8 cellular contexts compared by ENCODE assay signal in the genomic region with DNA sequence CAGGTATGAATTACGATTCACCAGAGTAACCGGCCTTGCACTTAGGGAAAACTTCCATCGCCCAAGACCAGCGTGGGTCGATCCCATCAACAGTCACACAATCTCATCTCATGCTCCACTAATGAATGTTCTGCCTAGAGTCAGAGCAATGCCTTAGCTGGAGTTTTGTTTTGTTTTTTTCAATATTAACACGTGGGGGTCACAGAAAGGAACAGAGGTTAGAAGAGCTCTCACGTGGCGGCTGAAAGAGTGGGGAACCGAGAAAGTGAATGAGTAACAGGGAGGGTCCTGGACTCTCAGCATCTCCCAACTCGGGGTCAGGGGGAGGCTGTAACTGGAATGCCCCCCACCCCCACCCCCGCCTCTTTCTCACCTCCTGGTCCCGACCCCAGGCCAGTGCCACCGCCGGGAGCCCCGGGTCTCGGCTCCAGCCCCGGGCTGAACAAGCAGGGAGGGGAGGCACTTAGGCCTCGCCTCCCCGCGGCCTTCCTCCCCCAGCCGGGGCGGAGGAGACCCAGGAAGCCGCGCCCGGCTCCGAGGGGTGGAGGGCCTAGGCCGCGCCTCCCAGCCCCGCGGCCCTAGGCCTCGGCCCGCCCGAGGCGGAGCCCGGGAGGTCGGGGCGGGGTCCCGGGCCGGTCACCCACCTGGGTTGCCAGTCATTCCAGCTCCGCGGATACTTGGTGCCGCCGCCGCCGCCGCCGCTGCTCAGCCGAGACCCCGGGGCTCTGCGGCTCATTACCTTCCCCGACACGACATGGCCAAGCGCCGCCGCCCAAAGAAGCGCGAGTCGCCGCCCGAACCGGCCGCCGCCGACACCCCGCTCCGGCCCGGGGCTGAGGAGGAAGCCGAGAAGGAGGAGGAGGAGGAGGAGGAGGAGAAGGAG. TPM values are rescaled to one million over a fixed set of nuclear protein-coding genes. Genes with fewer than 3 reads are reported as not detected.
A peak's percentile ranks its signal among the peaks of the same experiment; 100 is the strongest.
DNase-seq lines count a peak whose midpoint lies in the region; ATAC-seq and TF ChIP-seq lines count a peak whose summit lies in the region.
"Not testable (repeated sequence)": the region's sequence is repeated elsewhere in the genome, so short reads cannot be mapped to it uniquely, and the experiment has no call there.

No MANE protein-coding gene starts in this region.

- H3K4me3 ChIP-seq in GM12865 (ENCODE audit: low read depth, low read length) = peak overlapping the region; percentile 82
- H3K4me3 ChIP-seq in MM.1S (ENCODE audit: low read length) = peak overlapping the region; percentile 72
- H3K4me3 ChIP-seq in adrenal gland = peak overlapping the region; percentile 28 to 92 (median 74)
- peak overlapping the region; percentile 61 to 95 (median 81) for H3K4me3 ChIP-seq in heart right ventricle
- H3K4me3 ChIP-seq in parathyroid adenoma (ENCODE audit: low read depth, low read length) = peak overlapping the region; percentile 63
- peak overlapping the region; percentile 78 to 87 for H3K4me3 ChIP-seq in stomach smooth muscle (ENCODE audit: low read length in 2 of 2)

- H3K4me1 ChIP-seq in MM.1S (ENCODE audit: low read length); parathyroid adenoma; stomach smooth muscle (ENCODE audit: control insufficient read depth, insufficient read depth, low read length): not testable (repeated sequence)
- H3K4me1 ChIP-seq in adrenal gland (replicated peaks in 1 of 2) (peaks cover 0 to 16% of the 10 kb centered on the region in 2 donors), heart right ventricle (peaks cover 0 to 46% (median 9%) of the 10 kb centered on the region in 9 donors)

- not testable (repeated sequence) for TF ChIP-seq CTCF in GM12865 (IDR thresholded peaks at IDR 0.05; ENCODE audit: insufficient read depth, low read depth, low read length, missing control alignments); MM.1S (IDR thresholded peaks at IDR 0.05; ENCODE audit: low read length); adrenal gland (IDR thresholded peaks at IDR 0.05); heart right ventricle (IDR thresholded peaks at IDR 0.05); parathyroid adenoma (IDR thresholded peaks at IDR 0.05)

- not testable (repeated sequence) for H3F3A ChIP-seq in MM.1S (ENCODE audit: insufficient read depth, low read length)

- 0 to 1% (median 0%) methylated on average over 10 to 61 of the region's 68 CpGs for WGBS in adrenal gland, 4 donors
- 0 to 1% methylated on average over 45 to 66 of the region's 68 CpGs for whole genome bisulfite sequencing in heart right ventricle, 2 donors

- H3K9me3 ChIP-seq in MM.1S (replicated peaks; ENCODE audit: insufficient read depth, low read length); adrenal gland (replicated peaks in 1 of 3); heart right ventricle; parathyroid adenoma (ENCODE audit: control insufficient read depth, low read length); stomach smooth muscle (ENCODE audit: control insufficient read depth in 2 of 2, low read length in 2 of 2): not testable (repeated sequence)

- H3K4me2 ChIP-seq in MM.1S (ENCODE audit: low read depth, low read length) = peak overlapping the region; percentile 51
- peak overlapping the region; percentile 72 for H3K4me2 ChIP-seq in parathyroid adenoma (ENCODE audit: low read length)

- H2AFZ ChIP-seq in MM.1S (ENCODE audit: low read length) = 0 out of 2 replicates have a peak overlapping the region, but pooled peaks have one; percentile 38
- peak overlapping the region; percentile 84 for H2AFZ ChIP-seq in parathyroid adenoma

- DNase-seq in GM12865 (ENCODE audit: low read depth) = peak; percentile 79
- DNase-seq in MM.1S = peak; percentile 56
- DNase-seq in T-helper 9 cell = peak; percentile 44
- peak in 6 of 7 donors; percentile 18 to 50 (median 38) for DNase-seq in adrenal gland
- peak; percentile 10 to 58 for DNase-seq in heart right ventricle

- not testable (repeated sequence) for H3K27me3 ChIP-seq in MM.1S (replicated peaks; ENCODE audit: insufficient read depth, low read length); adrenal gland; heart right ventricle; parathyroid adenoma (ENCODE audit: control insufficient read depth, insufficient read depth, low read length); stomach smooth muscle (ENCODE audit: control insufficient read depth in 1 of 2, insufficient read depth in 2 of 2, low read length in 2 of 2)

- H3K79me2 ChIP-seq in MM.1S (ENCODE audit: low read length) (peaks cover 50% of the 10 kb centered on the region), parathyroid adenoma (peaks cover 23% of the 10 kb centered on the region)

- H3K9me2 ChIP-seq in MM.1S (replicated peaks; ENCODE audit: insufficient read depth, low read length) = not testable (repeated sequence)

- intact Hi-C loops in adrenal gland (cut with DNase I); heart right ventricle (cut with DNase I): not testable (repeated sequence)

- not testable (repeated sequence) for H4K20me1 ChIP-seq in MM.1S (ENCODE audit: insufficient read depth, low read length)

- peak; percentile 46 for ATAC-seq in HG02588 (IDR thresholded peaks at IDR 0.05; ENCODE audit: unreplicated experiment)
- ATAC-seq in heart right ventricle = peak; percentile 51 to 83 (median 70)

- not testable (repeated sequence) for TF ChIP-seq POLR2A in adrenal gland (IDR thresholded peaks at IDR 0.05)

- not testable (repeated sequence) for H3K36me3 ChIP-seq in MM.1S (replicated peaks; ENCODE audit: insufficient read depth, low read length); adrenal gland (replicated peaks in 1 of 2); heart right ventricle; parathyroid adenoma (ENCODE audit: control insufficient read depth, insufficient read depth, low read length); stomach smooth muscle (ENCODE audit: control insufficient read depth in 2 of 2, insufficient read depth in 2 of 2, low read length in 2 of 2)

- peak overlapping the region; percentile 88; the same call in 1 of the 2 replicates for H3K27ac ChIP-seq in MM.1S (ENCODE audit: low read length)
- H3K27ac ChIP-seq in adrenal gland = peak overlapping the region; percentile 89 to 95 (median 91)
- H3K27ac ChIP-seq in heart right ventricle = peak overlapping the region; percentile 76 to 98 (median 93)
- H3K27ac ChIP-seq in parathyroid adenoma = peak overlapping the region; percentile 86
- peak overlapping the region; percentile 64 for H3K27ac ChIP-seq in stomach smooth muscle (ENCODE audit: low read length)

- H3K9ac ChIP-seq in MM.1S (ENCODE audit: low read length) (peak overlapping the region; percentile 71), parathyroid adenoma (peak overlapping the region; percentile 91), stomach smooth muscle (ENCODE audit: low read length in 2 of 2) (peak overlapping the region; percentile 72 to 88)

RNA-seq across cellular contexts. Expression of gene SMG1, which starts 0.7 kb away (rescaled TPM):
- total RNA-seq in adrenal gland = 10 to 100 TPM; 23.7 to 90.9 (median 45.0) TPM
- polyA plus RNA-seq in adrenal gland = 10 to 100 TPM in 2 of 3 donors, 1 to 10 TPM in 1; 6.3 to 17.5 (median 14.6) TPM
- 10 to 100 TPM; 35.5 to 58.2 (median 51.9) TPM for total RNA-seq in heart right ventricle
- 10 to 100 TPM; 11.7 to 23.2 TPM for polyA plus RNA-seq in heart right ventricle

RNA-seq across cellular contexts. Expression of gene TMC7, which starts 58.2 kb away (rescaled TPM):
- total RNA-seq in adrenal gland (under 1 TPM in 7 of 8 donors, not detected in 1; 0.10 to 0.80 (median 0.18) TPM), heart right ventricle (1 to 10 TPM in 8 of 10 donors, under 1 TPM in 2; 0.76 to 1.7 (median 1.2) TPM)
- polyA plus RNA-seq in adrenal gland (under 1 TPM; 0.13 to 0.48 (median 0.40) TPM), heart right ventricle (1 to 10 TPM in 1 of 2 donors, under 1 TPM in 1; 0.90 to 1.9 TPM)

Comparison
In these comparisons a context has a peak if more than half of its experiments do, and no peak if none do; other contexts are left out.
1. Peak in every context shown above with its lines: DNase-seq, ATAC-seq, H3K4me3 ChIP-seq and H3K27ac ChIP-seq.